In the genomic region with DNA sequence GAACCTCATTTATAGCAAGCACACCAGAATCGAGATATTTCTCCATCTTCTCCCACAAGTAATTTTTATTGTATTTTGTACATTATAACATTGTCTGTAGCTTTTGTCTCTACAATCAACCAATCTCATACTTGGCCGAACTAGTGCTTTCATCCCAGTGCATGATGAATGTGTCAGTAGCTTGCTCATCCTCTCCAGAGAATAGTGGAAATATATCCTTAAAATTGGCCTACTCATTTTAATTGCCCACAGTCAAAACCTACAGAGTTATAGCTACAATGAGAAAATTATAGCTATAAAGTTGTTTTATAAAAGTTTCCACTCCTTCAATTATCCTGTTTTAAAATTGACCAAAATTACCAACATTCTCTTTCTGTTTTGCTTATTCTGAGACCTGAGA, we compare ENCODE assay signal across 28 cellular contexts.
"Had no signal": no experiment of that assay in that cellular context is flagged by ENCODE, and none has a peak within 500 bp of the region (broad histone marks: within the 10 kb centered on the region; RNA-seq: fewer than 3 reads in every experiment).

No MANE protein-coding gene starts in this region.

- H3K4me2 ChIP-seq: smooth muscle cell had no signal

- H3K4me3 ChIP-seq: esophagus squamous epithelium, gastroesophageal sphincter, heart left ventricle, left lung, mucosa of descending colon, right lobe of liver, smooth muscle cell, thyroid gland, vagina had no signal

- ATAC-seq: effector memory CD8-positive, alpha-beta T cell; foreskin keratinocyte; gastroesophageal sphincter; heart left ventricle; left cardiac atrium; left lung; mucosa of descending colon; natural killer cell treated with Interleukin-12 subunit alpha and Interleukin-12 subunit beta and Interleukin-15 and Interleukin-18, amount 100 ng/mL, for 72 hours; right lobe of liver; stimulated activated naive CD8-positive, alpha-beta T cell treated with anti-CD3 and anti-CD28 coated beads, Interleukin-15, amount 100 ng/mL, for 72 hours had no signal

- H3K9me3 ChIP-seq: esophagus squamous epithelium, gastroesophageal sphincter, heart left ventricle, mucosa of descending colon, neutrophil, right lobe of liver, thyroid gland, vagina had no signal

- DNase-seq: cortex of kidney; effector memory CD8-positive, alpha-beta T cell; erythroblast; esophagus squamous epithelium; foreskin keratinocyte; hippocampal formation; left cardiac atrium; left lung; mucosa of descending colon; naive B cell; right lobe of liver; stimulated activated CD4-positive, alpha-beta T cell treated with anti-CD3 and anti-CD28 coated beads, Interleukin-12 subunit alpha, Interleukin-12 subunit beta, amount 100 ng/mL, for 4 hours; stimulated activated CD4-positive, alpha-beta T cell treated with anti-CD3 and anti-CD28 coated beads, Interleukin-1b, Interleukin-23, amount 100 ng/mL, for 48 hours; stimulated activated CD4-positive, alpha-beta T cell treated with anti-CD3 and anti-CD28 coated beads, Interleukin-4, amount 100 ng/mL, for 1 hour; stimulated activated CD8-positive, alpha-beta memory T cell treated with anti-CD3 and anti-CD28 coated beads, Interleukin-4, amount 100 ng/mL, for 48 hours; stimulated activated naive CD4-positive, alpha-beta T cell; stimulated activated naive CD8-positive, alpha-beta T cell treated with anti-CD3 and anti-CD28 coated beads, Interleukin-15, amount 100 ng/mL, for 72 hours; thyroid gland; trophoblast cell had no signal

- H3K27me3 ChIP-seq: esophagus squamous epithelium, foreskin keratinocyte, gastroesophageal sphincter, heart left ventricle, left lung, neutrophil, right lobe of liver, thyroid gland, vagina had no signal

- H3K9ac ChIP-seq: parathyroid adenoma had no signal

- H3K79me2 ChIP-seq: parathyroid adenoma had no signal

- H3K4me1 ChIP-seq: esophagus squamous epithelium, gastroesophageal sphincter, heart left ventricle, left lung, parathyroid adenoma, right lobe of liver, thyroid gland, vagina had no signal

- H3K36me3 ChIP-seq: esophagus squamous epithelium, gastroesophageal sphincter, heart left ventricle, left lung, neutrophil, right lobe of liver, thyroid gland, vagina had no signal

- H3K27ac ChIP-seq: esophagus squamous epithelium, foreskin keratinocyte, gastroesophageal sphincter, heart left ventricle, left lung, neutrophil, parathyroid adenoma, right lobe of liver, thyroid gland, vagina had no signal

- H2AFZ ChIP-seq: parathyroid adenoma had no signal

- FAIRE-seq: endometrium, islet of Langerhans had no signal
